9 cellular contexts compared by ENCODE assay signal in the genomic region with DNA sequence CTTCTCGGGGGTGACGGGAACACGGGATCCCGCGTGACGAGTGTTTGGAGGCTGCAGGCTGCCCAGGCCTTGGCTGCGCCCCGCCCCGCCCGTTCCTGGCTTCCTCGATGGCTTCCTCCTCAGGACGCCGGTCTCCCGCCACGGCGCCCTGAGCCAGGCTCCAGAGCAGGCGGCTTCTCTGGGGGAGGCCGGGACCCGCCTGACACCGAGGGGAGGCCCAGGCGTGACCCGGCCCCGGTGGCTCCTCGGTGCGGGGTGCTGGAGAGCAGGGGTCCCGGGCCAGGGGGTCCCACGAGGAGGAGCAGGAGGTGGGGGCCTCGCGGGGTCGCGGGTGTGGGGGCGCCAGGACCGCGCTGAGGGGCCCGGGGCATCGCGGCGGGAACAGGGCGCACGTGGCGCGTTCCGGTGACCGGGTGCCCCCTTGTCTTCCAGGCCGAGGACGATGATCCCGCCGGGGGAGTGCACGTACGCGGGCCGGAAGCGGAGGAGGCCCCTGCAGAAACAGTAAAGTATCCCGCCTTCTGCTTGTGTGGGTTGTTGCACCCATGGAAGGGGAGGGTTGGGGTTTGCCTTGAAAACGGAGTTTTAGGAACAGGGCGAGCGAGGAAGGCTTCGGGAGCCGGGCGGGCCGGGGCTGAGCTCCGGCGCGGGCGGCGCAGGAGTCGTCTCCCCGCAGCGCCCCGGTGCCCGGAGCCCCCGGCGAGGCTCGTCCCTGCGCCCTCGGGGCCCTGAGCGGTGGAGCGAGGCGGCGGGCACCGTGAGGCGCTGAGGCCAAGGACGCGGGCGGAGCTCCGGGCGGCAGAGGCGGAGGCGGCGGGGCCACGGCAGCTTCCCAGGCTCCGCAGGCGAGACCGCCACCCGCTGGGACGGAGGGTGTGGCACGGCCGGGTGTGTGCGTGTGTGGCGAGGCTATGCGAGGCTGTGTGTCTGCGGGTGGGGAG. TPM values are rescaled to one million over a fixed set of nuclear protein-coding genes. Genes with fewer than 3 reads are reported as not detected.
A peak's percentile ranks its signal among the peaks of the same experiment; 100 is the strongest.
DNase-seq lines count a peak whose midpoint lies in the region; ATAC-seq and TF ChIP-seq lines count a peak whose summit lies in the region.
"Had no signal": no experiment of that assay in that cellular context is flagged by ENCODE, and none has a peak within 500 bp of the region (broad histone marks: within the 10 kb centered on the region; RNA-seq: fewer than 3 reads in every experiment).

No MANE protein-coding gene starts in this region.

- no peaks in the 10 kb centered on the region for H3K27me3 ChIP-seq in ovary

- 0 out of 2 replicates have a peak, but pooled peaks have one; percentile 22 for TF ChIP-seq EP300 in Ishikawa (IDR thresholded peaks at IDR 0.05; ENCODE audit: borderline replicate concordance)
- TF ChIP-seq EP300 in ovary (IDR thresholded peaks at IDR 0.05): no peak

- WGBS in ovary, 3 donors: 23 to 36% (median 29%) methylated on average over 68 to 102 of the region's 102 CpGs

- DNase-seq in NOMO-1 (lab: John Stamatoyannopoulos, UW; ENCODE audit: unreplicated experiment in 2 of 2) (peak; percentile 23 to 63), NOMO-1 treated with dmso at 0.1 percent for 144 hours (lab: John Stamatoyannopoulos, UW; ENCODE audit: unreplicated experiment) (no peak), fibroblast of the conjunctiva (ENCODE audit: low read depth) (peak; percentile 12), ovary (peak; percentile 58 to 72 (median 65)), NAMALWA (ENCODE audit: low spot score) (no peak)
- peak; percentile 67 for DNase-seq in activated T-cell treated with anti-CD3 and anti-CD28 coated beads, Interleukin-2, amount 50 U/mL, for 24 hours
- DNase-seq: DND-41 had no signal

- H3K36me3 ChIP-seq in ovary: no peaks in the 10 kb centered on the region

- no peak for TF ChIP-seq POLR2A in ovary (IDR thresholded peaks at IDR 0.05)

- H3K4me3 Mint-ChIP-seq in activated T-cell treated with anti-CD3 and anti-CD28 coated beads, Interleukin-2, amount 50 U/mL, for 24 hours: peak overlapping the region; percentile 71

- no peaks in the 10 kb centered on the region for H3K9me3 Mint-ChIP-seq in activated T-cell treated with anti-CD3 and anti-CD28 coated beads, Interleukin-2, amount 50 U/mL, for 24 hours

- H3K36me3 Mint-ChIP-seq in activated T-cell treated with anti-CD3 and anti-CD28 coated beads, Interleukin-2, amount 50 U/mL, for 24 hours (ENCODE audit: low read depth): peaks cover 10% of the 10 kb centered on the region

- H3K4me1 Mint-ChIP-seq in activated T-cell treated with anti-CD3 and anti-CD28 coated beads, Interleukin-2, amount 50 U/mL, for 24 hours (ENCODE audit: low read depth): peaks cover 25% of the 10 kb centered on the region

- TF ChIP-seq RAD21 in Ishikawa (IDR thresholded peaks at IDR 0.05; ENCODE audit: low read depth): no peak

- peaks cover 35% of the 10 kb centered on the region for H3K27me3 Mint-ChIP-seq in activated T-cell treated with anti-CD3 and anti-CD28 coated beads, Interleukin-2, amount 50 U/mL, for 24 hours

- no peak for TF ChIP-seq CTCF in ovary (IDR thresholded peaks at IDR 0.05)

- intact Hi-C loops in ovary (cut with DNase I): no loop called here

- ATAC-seq in HG03097 (IDR thresholded peaks at IDR 0.05; ENCODE audit: low FRiP score, unreplicated experiment): no peak

- no peaks in the 10 kb centered on the region for H3K4me1 ChIP-seq in ovary (ENCODE audit: insufficient read depth)

- no peaks in the 10 kb centered on the region for H3K9me3 ChIP-seq in ovary

- peak overlapping the region; percentile 80 for H3K27ac Mint-ChIP-seq in activated T-cell treated with anti-CD3 and anti-CD28 coated beads, Interleukin-2, amount 50 U/mL, for 24 hours

- peak overlapping the region; percentile 13 for H3K4me3 ChIP-seq in ovary

- no peak overlapping the region for H3K27ac ChIP-seq in ovary

TF ChIP-seq in Ishikawa, 13 proteins besides CTCF, POLR2A, EP300 and RAD21:
- TF ChIP-seq TAF1 (IDR thresholded peaks at IDR 0.05; ENCODE audit: low read depth): no peak
- TF ChIP-seq YY1 (IDR thresholded peaks at IDR 0.05; ENCODE audit: low read depth): no peak
- peak; percentile 16; the same call in 1 of the 2 replicates for TF ChIP-seq ZBTB7A (IDR thresholded peaks at IDR 0.05; ENCODE audit: low read depth)
- TF ChIP-seq EGR1 (IDR thresholded peaks at IDR 0.05): peak; percentile 75
- peak; percentile 38; the same call in 1 of the 2 replicates for TF ChIP-seq TEAD4 (IDR thresholded peaks at IDR 0.05)
- TF ChIP-seq, protein P1, sequence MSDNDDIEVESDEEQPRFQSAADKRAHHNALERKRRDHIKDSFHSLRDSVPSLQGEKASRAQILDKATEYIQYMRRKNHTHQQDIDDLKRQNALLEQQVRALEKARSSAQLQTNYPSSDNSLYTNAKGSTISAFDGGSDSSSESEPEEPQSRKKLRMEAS (IDR thresholded peaks at IDR 0.05): peak; percentile 73
- TF ChIP-seq, protein P2, sequence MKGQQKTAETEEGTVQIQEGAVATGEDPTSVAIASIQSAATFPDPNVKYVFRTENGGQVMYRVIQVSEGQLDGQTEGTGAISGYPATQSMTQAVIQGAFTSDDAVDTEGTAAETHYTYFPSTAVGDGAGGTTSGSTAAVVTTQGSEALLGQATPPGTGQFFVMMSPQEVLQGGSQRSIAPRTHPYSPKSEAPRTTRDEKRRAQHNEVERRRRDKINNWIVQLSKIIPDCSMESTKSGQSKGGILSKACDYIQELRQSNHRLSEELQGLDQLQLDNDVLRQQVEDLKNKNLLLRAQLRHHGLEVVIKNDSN (IDR thresholded peaks at IDR 0.05): no peak
- 0 out of 2 replicates have a peak, but pooled peaks have one; percentile 22 for TF ChIP-seq TCF12 (IDR thresholded peaks at IDR 0.05; ENCODE audit: low read depth)

RNA-seq across cellular contexts. Expression of a gene that starts 22.2 kb away (rescaled TPM):
- total RNA-seq in ovary: 10 to 100 TPM in 1 of 7 donors, 1 to 10 TPM in 5, under 1 TPM in 1; 0.72 to 14.9 (median 2.0) TPM
- 1 to 10 TPM in 1 of 2 donors, under 1 TPM in 1; 0.77 to 2.1 TPM for polyA plus RNA-seq in ovary

Comparison
In these comparisons a context has a peak if more than half of its experiments do, and no peak if none do; other contexts are left out.
1. DNase-seq: peak in NOMO-1 (2 of 2), activated T-cell treated with anti-CD3 and anti-CD28 coated beads, Interleukin-2, amount 50 U/mL, for 24 hours (single experiment), fibroblast of the conjunctiva (single experiment) and ovary (5 of 5); none in NOMO-1 treated with dmso at 0.1 percent for 144 hours (single experiment) and NAMALWA (single experiment).